In genomic region chr11:67563354-67564114, GRCh38 we compare ENCODE assay signal across 9 cellular contexts. TPM values are rescaled to one million over a fixed set of nuclear protein-coding genes. Genes with fewer than 3 reads are reported as not detected.
DNase-seq lines count a peak whose midpoint lies in the region; ATAC-seq, FAIRE-seq and TF ChIP-seq lines count a peak whose summit lies in the region.
"Had no signal": no experiment of that assay in that cellular context is flagged by ENCODE, and none has a peak within 500 bp of the region (broad histone marks: within the 10 kb centered on the region; RNA-seq: fewer than 3 reads in every experiment).

No MANE protein-coding gene starts in this region.

- intact Hi-C loops in K562 (cut with micrococcal nuclease) (no loop called here), esophagus muscularis mucosa (cut with DNase I) (no loop called here)

- H3K4me1 ChIP-seq in K562 (replicated peaks in 1 of 2; ENCODE audit: control insufficient read depth in 2 of 2, insufficient read depth in 2 of 2, low read length in 2 of 2) = peaks cover 8 to 15% of the 10 kb centered on the region in 2 experiments; a peak in 3 of 5 replicates
- peaks cover 0 to 9% (median 0%) of the 10 kb centered on the region in 5 donors for H3K4me1 ChIP-seq in subcutaneous abdominal adipose tissue (ENCODE audit: control insufficient read depth in 5 of 5, insufficient read depth in 5 of 5, low read length in 5 of 5)
- peaks cover 0 to 19% (median 8%) of the 10 kb centered on the region in 4 donors for H3K4me1 ChIP-seq in esophagus muscularis mucosa

- FAIRE-seq in K562 (lab: Jason Lieb, UNC) = no peak

- H3K27me3 ChIP-seq in K562 (ENCODE audit: control insufficient read depth in 2 of 2, insufficient read depth in 2 of 2, low read length in 2 of 2) = no peaks in the 10 kb centered on the region; a peak in 1 of 5 replicates
- H3K27me3 ChIP-seq in subcutaneous abdominal adipose tissue (ENCODE audit: control insufficient read depth in 5 of 5, insufficient read depth in 4 of 5, low read length in 5 of 5) = peaks cover 0 to 6% (median 0%) of the 10 kb centered on the region in 5 donors
- peaks cover 0 to 7% (median 0%) of the 10 kb centered on the region in 4 donors for H3K27me3 ChIP-seq in esophagus muscularis mucosa

- ATAC-seq in K562 = no peak
- ATAC-seq in HG03196 (IDR thresholded peaks at IDR 0.05; ENCODE audit: unreplicated experiment) = no peak

- no peaks in the 10 kb centered on the region for H3K9me1 ChIP-seq in K562 (ENCODE audit: control insufficient read depth, insufficient read depth, low read length)

- WGBS in K562 (ENCODE audit: insufficient coverage, low coverage, missing lambda C conversion rate) = 23% methylated on average over 16 of the region's 16 CpGs
- WGBS in esophagus muscularis mucosa = 73% methylated on average over 16 of the region's 16 CpGs

- TF ChIP-seq POLR2A in K562 (conservative IDR thresholded peaks at IDR 0.05) (no peak), esophagus muscularis mucosa (IDR thresholded peaks at IDR 0.05; ENCODE audit: low read depth) (no peak)

- no peak for TF ChIP-seq RAD21 in K562 (CRISPR knock-in tag; conservative IDR thresholded peaks at IDR 0.05 in 1 of 2, IDR thresholded peaks at IDR 0.05 in 1 of 2)

- H3K9ac ChIP-seq in K562 (ENCODE audit: insufficient read depth in 1 of 2, low read depth in 2 of 2, low read length in 2 of 2) (no peak overlapping the region), subcutaneous abdominal adipose tissue (ENCODE audit: low read length in 5 of 5) (no peak overlapping the region)

- TF ChIP-seq CTCF in HFF-Myc (IDR thresholded peaks at IDR 0.05; ENCODE audit: low read depth, low read length, missing control alignments) = no peak
- no peak for TF ChIP-seq CTCF in K562 (IDR thresholded peaks at IDR 0.05 in 2 of 3, conservative IDR thresholded peaks at IDR 0.05 in 1 of 3; ENCODE audit: insufficient read depth in 2 of 3, low read depth in 1 of 3, low read length in 3 of 3)
- no peak for TF ChIP-seq CTCF in esophagus muscularis mucosa (IDR thresholded peaks at IDR 0.05)

- no peaks in the 10 kb centered on the region for H3K79me2 ChIP-seq in K562 (ENCODE audit: control insufficient read depth, insufficient read depth, low read length)

- H3K27ac ChIP-seq in K562 (ENCODE audit: extremely low read depth, low read depth, low read length) = no peak overlapping the region
- H3K27ac ChIP-seq in subcutaneous abdominal adipose tissue (ENCODE audit: low read depth, low read length) = peak overlapping the region; percentile 30
- no peak overlapping the region for H3K27ac ChIP-seq in esophagus muscularis mucosa (replicated peaks in 1 of 4)

- CTCF ChIA-PET in K562 (lab: Yijun Ruan, JAX; ENCODE audit: low intra/inter-chr PET ratio) = no interaction called here

- H3K9me3 ChIP-seq in K562 (replicated peaks; ENCODE audit: control insufficient read depth, insufficient read depth, low read depth, low read length) = no peaks in the 10 kb centered on the region
- no peaks in the 10 kb centered on the region for H3K9me3 ChIP-seq in subcutaneous abdominal adipose tissue (ENCODE audit: control insufficient read depth in 5 of 5, low read length in 5 of 5)
- H3K9me3 ChIP-seq in esophagus muscularis mucosa = no peaks in the 10 kb centered on the region

- no TSS peak for BruUV-seq in K562 (replicated peaks; lab: Mats Ljungman, UMichigan)

- H3K4me3 ChIP-seq in HFF-Myc (replicated peaks; ENCODE audit: low read depth, low read length) = no peak overlapping the region
- H3K4me3 ChIP-seq in K562 = no peak overlapping the region
- no peak overlapping the region for H3K4me3 ChIP-seq in subcutaneous abdominal adipose tissue (ENCODE audit: low read depth in 1 of 5, low read length in 5 of 5)
- H3K4me3 ChIP-seq in esophagus muscularis mucosa = no peak overlapping the region

- no peaks in the 10 kb centered on the region for H3K36me3 ChIP-seq in K562 (ENCODE audit: control insufficient read depth, insufficient read depth, low read length)
- H3K36me3 ChIP-seq in subcutaneous abdominal adipose tissue (ENCODE audit: control insufficient read depth in 5 of 5, insufficient read depth in 5 of 5, low read length in 5 of 5) = no peaks in the 10 kb centered on the region
- H3K36me3 ChIP-seq in esophagus muscularis mucosa = no peaks in the 10 kb centered on the region

- peak overlapping the region; percentile 13; the same call in 1 of the 2 replicates for H3K4me2 ChIP-seq in K562 (ENCODE audit: insufficient read depth, low read length)

- in situ Hi-C loops in K562 (cut with MboI) = no loop called here

- peak overlapping the region; percentile 87 for H2AFZ ChIP-seq in K562 (ENCODE audit: low read depth, low read length)

- no peaks in the 10 kb centered on the region for H4K20me1 ChIP-seq in K562 (replicated peaks; ENCODE audit: control insufficient read depth, insufficient read depth, low read length)

- POLR2A ChIA-PET in K562 (lab: Yijun Ruan, JAX) = interaction anchor here (0.6 to 1.2 kb wide), 7 partner anchors 14 to 146 kb away, joined by 3 to 5 read pairs (median 3); no protein-coding TSS in a partner anchor

- TF ChIP-seq EP300 in K562 (IDR thresholded peaks at IDR 0.05; ENCODE audit: low read length) = peak; percentile 42; the same call in 1 of the 2 replicates
- TF ChIP-seq EP300 in esophagus muscularis mucosa (IDR thresholded peaks at IDR 0.05) = no peak

- DNase-seq in HFF-Myc (ENCODE audit: extremely low read depth, low read depth) (peak; percentile 44), K562 (ENCODE audit: extremely low read depth in 1 of 4, low spot score in 3 of 4) (peak in 1 of 4 experiments; percentile 56), islet precursor cell (peak; percentile 91), COR-L47 (lab: John Stamatoyannopoulos, UW) (no peak), hypothalamus (lab: John Stamatoyannopoulos, UW) (no peak), esophagus muscularis mucosa (ENCODE audit: extremely low spot score) (no peak)
- DNase-seq: activated T-cell treated with anti-CD3 and anti-CD28 coated beads, Interleukin-2, amount 50 U/mL, for 24 hours had no signal

RNA-seq across cellular contexts. Expression of gene GSTP1, which starts 20.1 kb away (rescaled TPM):
- 78.9 and 217 TPM in 2 replicates for total RNA-seq in K562 (2011; cell fraction: chromatin; rRNA removed; ENCODE audit: low replicate concordance)
- total RNA-seq in K562 (2011; cell fraction: nucleolus; rRNA removed) = 419 and 483 TPM in 2 replicates
- total RNA-seq in K562 (2011; cell fraction: nucleoplasm; rRNA removed) = 278 and 289 TPM in 2 replicates
- total RNA-seq in K562 (2014; rRNA removed) (2,150 and 3,084 TPM in 2 replicates), K562 (2014; rRNA removed; fragmentation: Illumina TruSeq; extraction: Trizol) (412 and 592 TPM in 2 replicates), K562 (2015; rRNA removed; fragmentation: Illumina TruSeq; extraction: Trizol) (1,399 and 1,422 TPM in 2 replicates), K562 (2021) (1,400 and 1,492 TPM in 2 replicates), esophagus muscularis mucosa (100 to 1,000 TPM; 469 to 810 (median 596) TPM)
- polyA plus RNA-seq in K562 (2011; rRNA removed) (910 and 997 TPM in 2 replicates), K562 (2014; fragmentation: Illumina TruSeq; extraction: Trizol) (1,177 and 1,409 TPM in 2 replicates), K562 (2014; fragmentation: Nextera tagmentation; extraction: Ambion mirVana) (1,000 to 10,000 TPM in 1 of 2 experiments, 100 to 1,000 TPM in 1; 739 to 1,204 TPM), K562 (2014; rRNA removed) (1,679 and 1,695 TPM in 2 replicates)
- polyA plus RNA-seq in K562 (2011; cell fraction: cytosol; rRNA removed) = 1,621 and 2,879 TPM in 2 replicates
- 798 and 965 TPM in 2 replicates for polyA plus RNA-seq in K562 (2011; cell fraction: nucleus; rRNA removed)
- polyA plus RNA-seq in K562 (2012) = 1,622 and 1,822 TPM in 2 replicates
- polyA minus RNA-seq in K562 (2011; rRNA and poly(A)+ RNA removed) = 380 and 408 TPM in 2 replicates
- polyA minus RNA-seq in K562 (2011; cell fraction: cytosol; rRNA and poly(A)+ RNA removed) = 440 and 451 TPM in 2 replicates
- polyA minus RNA-seq in K562 (2011; cell fraction: nucleus; rRNA and poly(A)+ RNA removed) = 118 and 167 TPM in 2 replicates

RNA-seq across cellular contexts. Expression of gene CABP2, which starts 40.3 kb away (rescaled TPM):
- not detected in 2 replicates for total RNA-seq in K562 (2011; cell fraction: chromatin; rRNA removed; ENCODE audit: low replicate concordance)
- not detected in 2 replicates for total RNA-seq in K562 (2011; cell fraction: nucleolus; rRNA removed)
- not detected in 2 replicates for total RNA-seq in K562 (2011; cell fraction: nucleoplasm; rRNA removed)
- total RNA-seq in K562 (2014; rRNA removed) (not detected in 2 replicates), K562 (2014; rRNA removed; fragmentation: Illumina TruSeq; extraction: Trizol) (not detected in 2 replicates), K562 (2015; rRNA removed; fragmentation: Illumina TruSeq; extraction: Trizol) (not detected in 2 replicates), K562 (2021) (not detected in 2 replicates), esophagus muscularis mucosa (not detected)
- polyA plus RNA-seq in K562 (2011; rRNA removed) (not detected in 2 replicates), K562 (2014; fragmentation: Illumina TruSeq; extraction: Trizol) (not detected in 2 replicates), K562 (2014; fragmentation: Nextera tagmentation; extraction: Ambion mirVana) (not detected), K562 (2014; rRNA removed) (not detected in 2 replicates)
- polyA plus RNA-seq in K562 (2011; cell fraction: cytosol; rRNA removed) = not detected in 2 replicates
- polyA plus RNA-seq in K562 (2011; cell fraction: nucleus; rRNA removed) = not detected in 2 replicates
- polyA plus RNA-seq in K562 (2012) = not detected in 2 replicates
- polyA minus RNA-seq in K562 (2011; rRNA and poly(A)+ RNA removed) = not detected in 2 replicates
- not detected in 2 replicates for polyA minus RNA-seq in K562 (2011; cell fraction: cytosol; rRNA and poly(A)+ RNA removed)
- polyA minus RNA-seq in K562 (2011; cell fraction: nucleus; rRNA and poly(A)+ RNA removed) = not detected in 2 replicates

RNA-seq across cellular contexts. Expression of gene NDUFV1, which starts 43.2 kb away (rescaled TPM):
- total RNA-seq in K562 (2011; cell fraction: chromatin; rRNA removed; ENCODE audit: low replicate concordance) = 348 and 937 TPM in 2 replicates
- 683 and 713 TPM in 2 replicates for total RNA-seq in K562 (2011; cell fraction: nucleolus; rRNA removed)
- 505 and 528 TPM in 2 replicates for total RNA-seq in K562 (2011; cell fraction: nucleoplasm; rRNA removed)
- 408 and 468 TPM in 2 replicates for total RNA-seq in K562 (2014; rRNA removed)
- total RNA-seq in K562 (2014; rRNA removed; fragmentation: Illumina TruSeq; extraction: Trizol) = 111 and 135 TPM in 2 replicates
- 242 and 251 TPM in 2 replicates for total RNA-seq in K562 (2015; rRNA removed; fragmentation: Illumina TruSeq; extraction: Trizol)
- total RNA-seq in K562 (2021) = 404 and 408 TPM in 2 replicates
- polyA plus RNA-seq in K562 (2011; rRNA removed) = 172 and 261 TPM in 2 replicates
- 251 and 329 TPM in 2 replicates for polyA plus RNA-seq in K562 (2011; cell fraction: cytosol; rRNA removed)
- 669 and 851 TPM in 2 replicates for polyA plus RNA-seq in K562 (2011; cell fraction: nucleus; rRNA removed)
- 286 and 337 TPM in 2 replicates for polyA plus RNA-seq in K562 (2012)
- polyA plus RNA-seq in K562 (2014; fragmentation: Illumina TruSeq; extraction: Trizol) = 209 and 273 TPM in 2 replicates
- polyA plus RNA-seq in K562 (2014; fragmentation: Nextera tagmentation; extraction: Ambion mirVana) = 10 to 100 TPM; 10.8 to 32.9 TPM
- 423 and 426 TPM in 2 replicates for polyA plus RNA-seq in K562 (2014; rRNA removed)
- 81.2 and 91.3 TPM in 2 replicates for polyA minus RNA-seq in K562 (2011; rRNA and poly(A)+ RNA removed)
- 141 and 202 TPM in 2 replicates for polyA minus RNA-seq in K562 (2011; cell fraction: cytosol; rRNA and poly(A)+ RNA removed)
- 134 and 170 TPM in 2 replicates for polyA minus RNA-seq in K562 (2011; cell fraction: nucleus; rRNA and poly(A)+ RNA removed)
- 100 to 1,000 TPM; 196 to 252 (median 212) TPM for total RNA-seq in esophagus muscularis mucosa

RNA-seq across cellular contexts. Expression of gene CDK2AP2, which starts 55.6 kb away (rescaled TPM):
- total RNA-seq in K562 (2011; cell fraction: chromatin; rRNA removed; ENCODE audit: low replicate concordance) = 21.8 and 52.5 TPM in 2 replicates
- total RNA-seq in K562 (2011; cell fraction: nucleolus; rRNA removed) = 47.5 and 51.3 TPM in 2 replicates
- 24.7 and 43.2 TPM in 2 replicates for total RNA-seq in K562 (2011; cell fraction: nucleoplasm; rRNA removed)
- total RNA-seq in K562 (2014; rRNA removed) (34.6 and 53.3 TPM in 2 replicates), K562 (2014; rRNA removed; fragmentation: Illumina TruSeq; extraction: Trizol) (5.4 and 7.5 TPM in 2 replicates), K562 (2015; rRNA removed; fragmentation: Illumina TruSeq; extraction: Trizol) (21.7 and 22.1 TPM in 2 replicates), K562 (2021) (47.4 and 50.2 TPM in 2 replicates), esophagus muscularis mucosa (100 to 1,000 TPM in 1 of 4 donors, 10 to 100 TPM in 3; 61.0 to 111 (median 67.8) TPM)
- polyA plus RNA-seq in K562 (2011; rRNA removed) (11.4 and 28.8 TPM in 2 replicates), K562 (2014; fragmentation: Illumina TruSeq; extraction: Trizol) (41.5 and 56.9 TPM in 2 replicates), K562 (2014; fragmentation: Nextera tagmentation; extraction: Ambion mirVana) (1 to 10 TPM; 4.4 to 8.4 TPM), K562 (2014; rRNA removed) (34.6 and 37.1 TPM in 2 replicates)
- 58.0 and 87.1 TPM in 2 replicates for polyA plus RNA-seq in K562 (2011; cell fraction: cytosol; rRNA removed)
- polyA plus RNA-seq in K562 (2011; cell fraction: nucleus; rRNA removed) = 48.5 and 50.6 TPM in 2 replicates
- 53.8 and 114 TPM in 2 replicates for polyA plus RNA-seq in K562 (2012)
- 8.8 and 13.2 TPM in 2 replicates for polyA minus RNA-seq in K562 (2011; rRNA and poly(A)+ RNA removed)
- 28.2 and 40.6 TPM in 2 replicates for polyA minus RNA-seq in K562 (2011; cell fraction: cytosol; rRNA and poly(A)+ RNA removed)
- polyA minus RNA-seq in K562 (2011; cell fraction: nucleus; rRNA and poly(A)+ RNA removed) = 15.3 and 30.5 TPM in 2 replicates

RNA-seq across cellular contexts. Expression of gene PITPNM1, which starts 58.4 kb away (rescaled TPM):
- 48.7 and 132 TPM in 2 replicates for total RNA-seq in K562 (2011; cell fraction: chromatin; rRNA removed; ENCODE audit: low replicate concordance)
- 82.2 and 92.7 TPM in 2 replicates for total RNA-seq in K562 (2011; cell fraction: nucleolus; rRNA removed)
- 41.5 and 53.5 TPM in 2 replicates for total RNA-seq in K562 (2011; cell fraction: nucleoplasm; rRNA removed)
- total RNA-seq in K562 (2014; rRNA removed) = 33.6 and 47.6 TPM in 2 replicates
- total RNA-seq in K562 (2014; rRNA removed; fragmentation: Illumina TruSeq; extraction: Trizol) = 9.3 and 11.2 TPM in 2 replicates
- 17.4 and 17.7 TPM in 2 replicates for total RNA-seq in K562 (2015; rRNA removed; fragmentation: Illumina TruSeq; extraction: Trizol)
- 50.2 and 53.7 TPM in 2 replicates for total RNA-seq in K562 (2021)
- polyA plus RNA-seq in K562 (2011; rRNA removed) = 14.7 and 18.8 TPM in 2 replicates
- polyA plus RNA-seq in K562 (2011; cell fraction: cytosol; rRNA removed) = 15.2 and 52.3 TPM in 2 replicates
- 72.4 and 144 TPM in 2 replicates for polyA plus RNA-seq in K562 (2011; cell fraction: nucleus; rRNA removed)
- 24.1 and 32.9 TPM in 2 replicates for polyA plus RNA-seq in K562 (2012)
- polyA plus RNA-seq in K562 (2014; fragmentation: Illumina TruSeq; extraction: Trizol) = 16.0 and 24.4 TPM in 2 replicates
- polyA plus RNA-seq in K562 (2014; fragmentation: Nextera tagmentation; extraction: Ambion mirVana) = under 1 TPM; 0.11 to 0.25 TPM
- polyA plus RNA-seq in K562 (2014; rRNA removed) = 35.0 and 42.3 TPM in 2 replicates
- polyA minus RNA-seq in K562 (2011; rRNA and poly(A)+ RNA removed) = 4.8 and 6.9 TPM in 2 replicates
- polyA minus RNA-seq in K562 (2011; cell fraction: cytosol; rRNA and poly(A)+ RNA removed) = 15.8 and 16.3 TPM in 2 replicates
- polyA minus RNA-seq in K562 (2011; cell fraction: nucleus; rRNA and poly(A)+ RNA removed) = 28.3 and 31.1 TPM in 2 replicates
- 10 to 100 TPM; 11.6 to 23.6 (median 15.3) TPM for total RNA-seq in esophagus muscularis mucosa

Comparison
In these comparisons a context has a peak if more than half of its experiments do, and no peak if none do; other contexts are left out.
1. DNase-seq: peak in HFF-Myc (single experiment) and islet precursor cell (single experiment); none in COR-L47 (single experiment), hypothalamus (0 of 51) and esophagus muscularis mucosa (single experiment).